Comparison of ENCODE assay signal across 13 cellular contexts in the genomic region with DNA sequence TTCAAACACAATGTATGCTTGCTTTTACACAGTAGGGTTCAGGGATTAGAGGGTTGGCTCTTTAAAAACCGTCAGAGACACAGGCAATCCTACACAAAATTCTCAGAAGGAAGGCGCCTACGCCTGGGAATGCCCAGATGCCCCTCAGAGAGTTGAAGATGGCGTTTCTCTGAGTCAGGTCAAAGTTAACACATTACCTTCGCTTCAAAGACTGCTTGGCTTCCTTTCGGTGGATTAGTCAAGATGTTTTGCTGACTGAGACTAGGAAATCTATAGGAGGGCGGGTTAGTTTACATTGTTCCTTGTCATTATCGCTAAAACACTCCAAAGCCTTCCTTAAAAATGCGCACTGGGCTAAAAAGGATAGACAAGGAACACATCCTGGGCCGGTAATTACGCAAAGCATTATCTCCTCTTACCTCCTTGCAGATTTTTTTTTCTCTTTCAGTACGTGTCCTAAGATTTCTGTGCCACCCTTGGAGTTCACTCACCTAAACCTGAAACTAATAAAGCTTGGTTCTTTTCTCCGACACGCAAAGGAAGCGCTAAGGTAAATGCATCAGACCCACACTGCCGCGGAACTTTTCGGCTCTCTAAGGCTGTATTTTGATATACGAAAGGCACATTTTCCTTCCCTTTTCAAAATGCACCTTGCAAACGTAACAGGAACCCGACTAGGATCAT. TPM values are rescaled to one million over a fixed set of nuclear protein-coding genes. Genes with fewer than 3 reads are reported as not detected.
A peak's percentile ranks its signal among the peaks of the same experiment; 100 is the strongest.
DNase-seq lines count a peak whose midpoint lies in the region; ATAC-seq, FAIRE-seq and TF ChIP-seq lines count a peak whose summit lies in the region.
"Had no signal": no experiment of that assay in that cellular context is flagged by ENCODE, and none has a peak within 500 bp of the region (broad histone marks: within the 10 kb centered on the region; RNA-seq: fewer than 3 reads in every experiment).

No MANE protein-coding gene starts in this region.

- H2AK5ac ChIP-seq in trophoblast cell (ENCODE audit: low read length), result no peak overlapping the region

- no peak overlapping the region for H4K8ac ChIP-seq in trophoblast cell (ENCODE audit: low read depth, low read length)

- no peak overlapping the region for H3K14ac ChIP-seq in trophoblast cell (ENCODE audit: low read length)

- H3K4ac ChIP-seq in trophoblast cell (ENCODE audit: low read depth, low read length), result no peak overlapping the region

- no peak overlapping the region for H3K9ac ChIP-seq in GM12878 (ENCODE audit: control insufficient read depth, insufficient read depth, low read length)
- peak overlapping the region; percentile 44 for H3K9ac ChIP-seq in iPS-18a (ENCODE audit: low read length)
- no peak overlapping the region for H3K9ac ChIP-seq in trophoblast cell (ENCODE audit: low read length)
- no peak overlapping the region for H3K9ac ChIP-seq in PC-3 (ENCODE audit: low read length)

- H4K20me1 ChIP-seq in GM12878 (ENCODE audit: control insufficient read depth, insufficient read depth) (no peaks in the 10 kb centered on the region), PC-3 (ENCODE audit: low read length) (no peaks in the 10 kb centered on the region)

- TF ChIP-seq EP300 in GM12878 (IDR thresholded peaks at IDR 0.05; ENCODE audit: borderline replicate concordance in 1 of 2, control insufficient read depth in 1 of 2, low read depth in 2 of 2, low read length in 2 of 2) (no peak), gastroesophageal sphincter (IDR thresholded peaks at IDR 0.05) (no peak)

- no peak for TF ChIP-seq POLR2A in GM12878 (IDR thresholded peaks at IDR 0.05; ENCODE audit: low read depth, low read length)
- no peak for TF ChIP-seq POLR2A in gastroesophageal sphincter (IDR thresholded peaks at IDR 0.05)

- H3K36me3 ChIP-seq in Caco-2 (ENCODE audit: control insufficient read depth, insufficient read depth, low read length), result no peaks in the 10 kb centered on the region
- H3K36me3 ChIP-seq in GM12878 (ENCODE audit: control insufficient read depth in 2 of 2, insufficient read depth in 2 of 2, low read length in 1 of 2), result no peaks in the 10 kb centered on the region
- H3K36me3 ChIP-seq in iPS-18a (ENCODE audit: control insufficient read depth, low read depth, low read length), result no peaks in the 10 kb centered on the region
- H3K36me3 ChIP-seq in trophoblast cell (ENCODE audit: control insufficient read depth in 1 of 2, insufficient read depth in 2 of 2, low read length in 2 of 2), result no peaks in the 10 kb centered on the region
- H3K36me3 ChIP-seq in PC-3 (ENCODE audit: low read depth, low read length), result no peaks in the 10 kb centered on the region
- H3K36me3 ChIP-seq in gastroesophageal sphincter, result no peaks in the 10 kb centered on the region

- H2BK12ac ChIP-seq in trophoblast cell (ENCODE audit: low read length), result no peak overlapping the region

- intact Hi-C loops in Caco-2 (cut with micrococcal nuclease; ENCODE audit: unreplicated experiment) (loop anchor here (5.0 kb wide), 1 partner anchor 238 kb away; no protein-coding TSS in a partner anchor), GM12878 (cut with micrococcal nuclease; ENCODE audit: unreplicated experiment) (no loop called here), PC-3 (cut with micrococcal nuclease) (no loop called here)

- H3F3A ChIP-seq in PC-3 (ENCODE audit: low read length, unreplicated experiment), result no peaks in the 10 kb centered on the region

- H3K9me3 ChIP-seq in Caco-2 (no peaks in the 10 kb centered on the region), GM12878 (replicated peaks; ENCODE audit: control insufficient read depth, insufficient read depth, low read length) (no peaks in the 10 kb centered on the region), iPS-18a (ENCODE audit: control insufficient read depth, low read depth, low read length) (no peaks in the 10 kb centered on the region), trophoblast cell (ENCODE audit: insufficient read depth, low read depth, low read length) (no peaks in the 10 kb centered on the region), PC-3 (ENCODE audit: low read length) (no peaks in the 10 kb centered on the region), gastroesophageal sphincter (no peaks in the 10 kb centered on the region)

- no peak overlapping the region for H4K91ac ChIP-seq in trophoblast cell (ENCODE audit: low read depth, low read length)

- H3K79me2 ChIP-seq in GM12878 (ENCODE audit: control insufficient read depth, insufficient read depth, low read length), result no peaks in the 10 kb centered on the region
- H3K79me2 ChIP-seq in trophoblast cell (ENCODE audit: control insufficient read depth, insufficient read depth, low read length, poor library complexity), result no peaks in the 10 kb centered on the region
- H3K79me2 ChIP-seq in PC-3 (ENCODE audit: low read length), result no peaks in the 10 kb centered on the region

- RAD21 ChIA-PET in GM12878 (lab: Charles Lee; ENCODE audit: unreplicated experiment), result interaction anchor here (1.1 kb wide), 1 partner anchor 20 kb away, joined by 3 read pairs; no protein-coding TSS in a partner anchor

- peaks cover 33% of the 10 kb centered on the region for H3K36me3 Mint-ChIP-seq in Caco-2 (ENCODE audit: insufficient read depth, unreplicated experiment)
- H3K36me3 Mint-ChIP-seq: IgD-negative memory B cell had no signal

- no peak overlapping the region for H2AFZ ChIP-seq in GM12878 (ENCODE audit: control insufficient read depth, low read depth, low read length)
- peak overlapping the region; percentile 50 for H2AFZ ChIP-seq in trophoblast cell (ENCODE audit: insufficient read depth, low read length, poor library complexity)
- H2AFZ ChIP-seq in PC-3 (ENCODE audit: low read length), result no peak overlapping the region

- no peak overlapping the region for H3K18ac ChIP-seq in trophoblast cell (ENCODE audit: low read length)

- CTCF ChIA-PET in Caco-2 (lab: Charles Lee) (interaction anchor here (0.5 to 2.0 kb wide), 2 partner anchors 19 to 20 kb away, joined by 3 to 8 read pairs; no protein-coding TSS in a partner anchor), GM12878 (lab: Yijun Ruan, JAX) (interaction anchor here (1.1 kb wide), 1 partner anchor 20 kb away, joined by 4 read pairs; no protein-coding TSS in a partner anchor), PC-3 (lab: Charles Lee) (no interaction called here)

- TF ChIP-seq RAD21 in GM12878 (IDR thresholded peaks at IDR 0.05; ENCODE audit: insufficient read depth, low read depth, low read length), result no peak

- H2BK120ac ChIP-seq in trophoblast cell (ENCODE audit: insufficient read depth, low read length, poor library complexity), result no peak overlapping the region

- DNase-seq in Caco-2, result peak in 1 of 2 experiments; percentile 14
- DNase-seq in GM12878 (ENCODE audit: low read depth, low spot score), result no peak
- DNase-seq in trophoblast cell, result peak in 1 of 2 donors; percentile 43
- DNase-seq in PC-3, result no peak
- no peak for DNase-seq in SKM-1 (lab: John Stamatoyannopoulos, UW; ENCODE audit: unreplicated experiment)
- DNase-seq in SKM-1 treated with dmso at 0.1 percent for 144 hours (lab: John Stamatoyannopoulos, UW; ENCODE audit: unreplicated experiment), result no peak
- DNase-seq: midbrain; NCI-H526; stimulated activated CD4-positive, alpha-beta T cell treated with anti-CD3 and anti-CD28 coated beads, Interleukin-4, amount 100 ng/mL, for 1 hour had no signal

- H3K27ac ChIP-seq in GM12878 (ENCODE audit: control insufficient read depth, insufficient read depth), result no peak overlapping the region
- H3K27ac ChIP-seq in iPS-18a (ENCODE audit: low read length), result no peak overlapping the region
- no peak overlapping the region for H3K27ac ChIP-seq in trophoblast cell (ENCODE audit: low read depth, low read length)
- H3K27ac ChIP-seq in PC-3 (ENCODE audit: low read length), result no peak overlapping the region
- H3K27ac ChIP-seq in gastroesophageal sphincter, result no peak overlapping the region

- POLR2A ChIA-PET in Caco-2 (lab: Charles Lee) (no interaction called here), GM12878 (lab: Charles Lee) (interaction anchor here (1.1 kb wide), 1 partner anchor 8 kb away, joined by 3 read pairs; no protein-coding TSS in a partner anchor), PC-3 (lab: Charles Lee; ENCODE audit: unreplicated experiment) (no interaction called here)

- no peaks in the 10 kb centered on the region for H3K9me3 Mint-ChIP-seq in Caco-2 (ENCODE audit: unreplicated experiment)
- H3K9me3 Mint-ChIP-seq: IgD-negative memory B cell had no signal

- H3K4me2 ChIP-seq in GM12878 (ENCODE audit: control insufficient read depth, insufficient read depth) (no peak overlapping the region), trophoblast cell (ENCODE audit: low read length) (peak overlapping the region; percentile 84), PC-3 (ENCODE audit: low read length) (no peak overlapping the region)

- WGBS in GM12878 (ENCODE audit: insufficient coverage, insufficient replicate concordance, low lambda C conversion rate, missing lambda C conversion rate), result 49% methylated on average over 21 of the region's 21 CpGs
- WGBS in trophoblast cell (ENCODE audit: extremely low coverage, insufficient coverage, insufficient read length), result no CpG with 5 or more reads among the region's 21 CpGs
- WGBS in gastroesophageal sphincter (ENCODE audit: low coverage in 1 of 2), 2 donors, result 34 to 42% methylated on average over 18 to 20 of the region's 21 CpGs

- no peaks in the 10 kb centered on the region for H3K27me3 Mint-ChIP-seq in Caco-2 (ENCODE audit: insufficient read depth, unreplicated experiment)

- H2BK5ac ChIP-seq in trophoblast cell (ENCODE audit: low read depth, low read length, poor library complexity), result no peak overlapping the region

- no peak overlapping the region for H4K12ac ChIP-seq in trophoblast cell (ENCODE audit: low read depth, low read length)

- no peak overlapping the region for H3K23ac ChIP-seq in trophoblast cell (ENCODE audit: low read length)

- peak overlapping the region; percentile 93 for H3K4me3 Mint-ChIP-seq in Caco-2 (ENCODE audit: unreplicated experiment)
- H3K4me3 Mint-ChIP-seq: IgD-negative memory B cell had no signal

- in situ Hi-C loops in GM12878 (cut with MboI), result no loop called here

- no peaks in the 10 kb centered on the region for H3K79me1 ChIP-seq in trophoblast cell (ENCODE audit: low read length)

- H3K4me1 Mint-ChIP-seq in Caco-2 (ENCODE audit: low read depth, unreplicated experiment), result peaks cover 28% of the 10 kb centered on the region

- H3K4me3 ChIP-seq in Caco-2 (ENCODE audit: low read depth, low read length) (peak overlapping the region; percentile 82), GM12878 (no peak overlapping the region), iPS-18a (ENCODE audit: low read length) (peak overlapping the region; percentile 83), trophoblast cell (ENCODE audit: low read depth, low read length) (peak overlapping the region; percentile 76), PC-3 (ENCODE audit: low read length) (no peak overlapping the region), gastroesophageal sphincter (peak overlapping the region in 1 of 2 donors; percentile 46)

- TSS peak; percentile 77 for BruUV-seq in Caco-2 (replicated peaks; lab: Mats Ljungman, UMichigan)
- no TSS peak for BruUV-seq in GM12878 (replicated peaks; lab: Mats Ljungman, UMichigan)
- BruUV-seq in PC-3 (replicated peaks; lab: Mats Ljungman, UMichigan), result no TSS peak

- SMC1A ChIA-PET in GM12878 (lab: Charles Lee; ENCODE audit: uncharacterized antibody, unreplicated experiment), result interaction anchor here (0.9 to 3.2 kb wide), 2 partner anchors 16 to 78 kb away, joined by 3 to 17 read pairs; no protein-coding TSS in a partner anchor

- ATAC-seq in GM12878 (no peak), PC-3 (no peak), gastroesophageal sphincter (no peak)

- no peak for FAIRE-seq in GM12878 (lab: Jason Lieb, UNC)

- no peaks in the 10 kb centered on the region for H3K27me3 ChIP-seq in Caco-2 (replicated peaks; ENCODE audit: control insufficient read depth, insufficient read depth, low read length)
- H3K27me3 ChIP-seq in GM12878 (replicated peaks in 1 of 2; ENCODE audit: control insufficient read depth in 2 of 2, insufficient read depth in 2 of 2, low read length in 1 of 2), result peaks cover 0 to 6% of the 10 kb centered on the region in 2 experiments; a peak in 2 of 4 replicates
- peaks cover 43% of the 10 kb centered on the region for H3K27me3 ChIP-seq in iPS-18a (ENCODE audit: control insufficient read depth, insufficient read depth, low read length)
- H3K27me3 ChIP-seq in trophoblast cell (ENCODE audit: insufficient read depth, low read length), result peaks cover 10% of the 10 kb centered on the region
- H3K27me3 ChIP-seq in PC-3 (ENCODE audit: low read length), result peaks cover 44% of the 10 kb centered on the region
- H3K27me3 ChIP-seq in gastroesophageal sphincter, result peaks cover 18% of the 10 kb centered on the region

- peak overlapping the region; percentile 87 for H3K27ac Mint-ChIP-seq in Caco-2 (ENCODE audit: unreplicated experiment)
- H3K27ac Mint-ChIP-seq: IgD-negative memory B cell had no signal

- TF ChIP-seq CTCF in Caco-2 (IDR thresholded peaks at IDR 0.05; ENCODE audit: insufficient read depth in 1 of 2, low read depth in 1 of 2, low read length in 1 of 2, severe bottlenecking in 1 of 2, unreplicated experiment in 1 of 2) (no peak), GM12878 (IDR thresholded peaks at IDR 0.05 in 2 of 3, conservative IDR thresholded peaks at IDR 0.05 in 1 of 3; ENCODE audit: control insufficient read depth in 2 of 3, extremely low read depth in 1 of 3, insufficient read depth in 1 of 3, low read depth in 3 of 3, low read length in 3 of 3) (no peak), PC-3 (conservative IDR thresholded peaks at IDR 0.05; ENCODE audit: low read depth, low read length) (no peak), gastroesophageal sphincter (IDR thresholded peaks at IDR 0.05) (no peak)

- H3K4me1 ChIP-seq in Caco-2 (peaks cover 21% of the 10 kb centered on the region; the same call in 1 of the 2 replicates), GM12878 (ENCODE audit: control insufficient read depth, insufficient read depth, low read length) (no peaks in the 10 kb centered on the region), iPS-18a (ENCODE audit: control insufficient read depth, low read depth, low read length) (no peaks in the 10 kb centered on the region), trophoblast cell (ENCODE audit: control insufficient read depth in 1 of 2, insufficient read depth in 2 of 2, low read length in 2 of 2) (peaks cover 0 to 3% of the 10 kb centered on the region in 2 experiments), PC-3 (ENCODE audit: insufficient read depth, low read length) (no peaks in the 10 kb centered on the region), gastroesophageal sphincter (peaks cover 0 to 10% (median 0%) of the 10 kb centered on the region in 3 donors)

- H3K9me2 ChIP-seq in PC-3 (replicated peaks; ENCODE audit: low read length), result no peaks in the 10 kb centered on the region

RNA-seq across cellular contexts. Expression of gene CFTR, which starts 0.9 kb away (rescaled TPM):
- total RNA-seq in Caco-2 (2022) (130 and 132 TPM in 2 replicates), GM12878 (2014; rRNA removed) (0.17 TPM in 1 of 2 replicates, not detected in the other), GM12878 (2014; rRNA removed; fragmentation: Illumina TruSeq; extraction: Trizol) (0.04 TPM in 1 of 2 replicates, not detected in the other), GM12878 (2021) (0.21 and 0.37 TPM in 2 replicates), PC-3 (2014; rRNA removed) (not detected in 2 replicates), gastroesophageal sphincter (1 to 10 TPM in 1 of 4 donors, not detected in 3; 1.9 TPM)
- 2.9 and 4.6 TPM in 2 replicates for total RNA-seq in GM12878 (2013; cell fraction: nucleolus; rRNA removed)
- not detected for polyA plus RNA-seq in GM12878 (2011; ENCODE audit: low read depth)
- polyA plus RNA-seq in GM12878 (2011; rRNA removed) (2.3 and 3.4 TPM in 2 replicates), GM12878 (2014; fragmentation: Illumina TruSeq; extraction: Trizol) (0.10 and 0.44 TPM in 2 replicates), GM12878 (2014; fragmentation: Nextera tagmentation; extraction: Ambion mirVana) (under 1 TPM in 1 of 2 experiments, not detected in 1; 0.02 TPM), GM12878 (2014; rRNA removed) (0.26 TPM in 1 of 2 replicates, not detected in the other), GM12878 (2016; fragmentation: Nextera tagmentation; extraction: Ambion mirVana) (under 1 TPM; 0.23 to 0.63 TPM)
- polyA plus RNA-seq in GM12878 (2011; cell fraction: cytosol; rRNA removed), result 0.95 and 1.0 TPM in 2 replicates
- 1.7 and 1.8 TPM in 2 replicates for polyA plus RNA-seq in GM12878 (2011; cell fraction: nucleus; rRNA removed)
- polyA plus RNA-seq in GM12878 (2012), result 0.03 TPM in 1 of 2 replicates, not detected in the other
- 4.1 and 4.6 TPM in 2 replicates for polyA minus RNA-seq in GM12878 (2011; rRNA and poly(A)+ RNA removed)
- 0.67 and 1.2 TPM in 2 replicates for polyA minus RNA-seq in GM12878 (2011; cell fraction: cytosol; rRNA and poly(A)+ RNA removed)
- polyA minus RNA-seq in GM12878 (2011; cell fraction: nucleus; rRNA and poly(A)+ RNA removed), result 3.3 TPM in 2 replicates
- polyA plus RNA-seq in trophoblast cell (2013), result 0.32 and 0.34 TPM in 2 replicates
- total RNA-seq: T-helper 2 cell treated with Interferon-gamma antibody and Interleukin-4, amounts not matched to agents 100 ng/mL and 5 ng/mL, for 36 hours had no signal
- polyA plus RNA-seq: IgD-negative memory B cell had no signal

RNA-seq across cellular contexts. Expression of gene ASZ1, which starts 51.6 kb away (rescaled TPM):
- total RNA-seq in Caco-2 (2022), result not detected in 2 replicates
- total RNA-seq in GM12878 (2013; cell fraction: nucleolus; rRNA removed), result not detected in 2 replicates
- 0.06 TPM in 1 of 2 replicates, not detected in the other for total RNA-seq in GM12878 (2014; rRNA removed)
- total RNA-seq in GM12878 (2014; rRNA removed; fragmentation: Illumina TruSeq; extraction: Trizol), result not detected in 2 replicates
- total RNA-seq in GM12878 (2021), result 0.11 TPM in 1 of 2 replicates, not detected in the other
- not detected for polyA plus RNA-seq in GM12878 (2011; ENCODE audit: low read depth)
- polyA plus RNA-seq in GM12878 (2011; rRNA removed), result not detected in 2 replicates
- not detected in 2 replicates for polyA plus RNA-seq in GM12878 (2011; cell fraction: cytosol; rRNA removed)
- not detected in 2 replicates for polyA plus RNA-seq in GM12878 (2011; cell fraction: nucleus; rRNA removed)
- not detected in 2 replicates for polyA plus RNA-seq in GM12878 (2012)
- polyA plus RNA-seq in GM12878 (2014; fragmentation: Illumina TruSeq; extraction: Trizol), result 0.04 TPM in 1 of 2 replicates, not detected in the other
- under 1 TPM; 0.08 to 0.09 TPM for polyA plus RNA-seq in GM12878 (2014; fragmentation: Nextera tagmentation; extraction: Ambion mirVana)
- polyA plus RNA-seq in GM12878 (2014; rRNA removed), result 0.04 TPM in 1 of 2 replicates, not detected in the other
- polyA plus RNA-seq in GM12878 (2016; fragmentation: Nextera tagmentation; extraction: Ambion mirVana), result not detected
- not detected in 2 replicates for polyA minus RNA-seq in GM12878 (2011; rRNA and poly(A)+ RNA removed)
- not detected in 2 replicates for polyA minus RNA-seq in GM12878 (2011; cell fraction: cytosol; rRNA and poly(A)+ RNA removed)
- polyA minus RNA-seq in GM12878 (2011; cell fraction: nucleus; rRNA and poly(A)+ RNA removed), result not detected in 2 replicates
- polyA plus RNA-seq in trophoblast cell (2013), result not detected in 2 replicates
- not detected in 2 replicates for total RNA-seq in PC-3 (2014; rRNA removed)
- total RNA-seq in gastroesophageal sphincter, result not detected
- total RNA-seq: T-helper 2 cell treated with Interferon-gamma antibody and Interleukin-4, amounts not matched to agents 100 ng/mL and 5 ng/mL, for 36 hours had no signal
- polyA plus RNA-seq: IgD-negative memory B cell had no signal

Comparison
In these comparisons a context has a peak if more than half of its experiments do, and no peak if none do; other contexts are left out.
1. H3K4me3 ChIP-seq: peak in Caco-2 (single experiment), iPS-18a (single experiment) and trophoblast cell (single experiment); none in GM12878 (single experiment) and PC-3 (single experiment).
2. RNA of gene CFTR, which starts 0.9 kb away (total RNA-seq): 130 to 132 TPM in Caco-2; 0.04 to 4.6 TPM in GM12878, not detected in PC-3 and 1.9 TPM in gastroesophageal sphincter; every median in the first group is over 10 times any median in the second.